Comparison of ENCODE assay signal across 9 cellular contexts in genomic region chr16:57283956-57284205, GRCh38. TPM values are rescaled to one million over a fixed set of nuclear protein-coding genes. Genes with fewer than 3 reads are reported as not detected.
DNase-seq lines count a peak whose midpoint lies in the region; ATAC-seq and TF ChIP-seq lines count a peak whose summit lies in the region.
"Had no signal": no experiment of that assay in that cellular context is flagged by ENCODE, and none has a peak within 500 bp of the region (broad histone marks: within the 10 kb centered on the region; RNA-seq: fewer than 3 reads in every experiment).

No MANE protein-coding gene starts in this region.

- WGBS in heart left ventricle, 4 donors: 16 to 31% (median 23%) methylated on average over 6 to 14 of the region's 14 CpGs
- 11 to 12% methylated on average over 14 of the region's 14 CpGs for WGBS in esophagus, 2 donors

- no peak overlapping the region for H2AFZ ChIP-seq in neural cell (ENCODE audit: low read depth, low read length)

- H3F3A ChIP-seq in neural cell (ENCODE audit: insufficient read depth, low read length, poor library complexity, severe bottlenecking): no peaks in the 10 kb centered on the region

- no peak for TF ChIP-seq POLR2A in heart left ventricle (IDR thresholded peaks at IDR 0.05)

- no peaks in the 10 kb centered on the region for H3K79me2 ChIP-seq in neural cell (replicated peaks; ENCODE audit: insufficient read depth, low read length)

- H3K9me3 ChIP-seq in heart left ventricle (no peaks in the 10 kb centered on the region), right atrium auricular region (no peaks in the 10 kb centered on the region), esophagus (ENCODE audit: control insufficient read depth in 2 of 2, insufficient read depth in 1 of 2, low read depth in 1 of 2, low read length in 1 of 2) (peaks cover 0 to 1% of the 10 kb centered on the region in 2 donors), neural cell (ENCODE audit: low read length) (no peaks in the 10 kb centered on the region)

- no peaks in the 10 kb centered on the region for H4K20me1 ChIP-seq in neural cell (ENCODE audit: insufficient read depth)

- peak in 1 of 5 donors; percentile 19 for DNase-seq in heart left ventricle
- DNase-seq in right atrium auricular region (ENCODE audit: low spot score): no peak
- DNase-seq in NCI-H524 treated with DMSO at 0.1 percent for 48 hours (lab: John Stamatoyannopoulos, UW): no peak
- no peak for DNase-seq in anterior cingulate cortex (lab: John Stamatoyannopoulos, UW)
- no peak for DNase-seq in activated gamma-delta T cell treated with Interleukin-2 at 50 U/mL for 16 hours
- DNase-seq: KG1 had no signal

- no peak overlapping the region for H3K4me2 ChIP-seq in neural cell (ENCODE audit: low read length)

- TF ChIP-seq CTCF in heart left ventricle (IDR thresholded peaks at IDR 0.05) (no peak), right atrium auricular region (IDR thresholded peaks at IDR 0.05) (no peak), neural cell (IDR thresholded peaks at IDR 0.05; ENCODE audit: poor library complexity, severe bottlenecking) (no peak)

- H3K9me2 ChIP-seq in neural cell (ENCODE audit: insufficient read depth, low read length): no peaks in the 10 kb centered on the region

- no peak for TF ChIP-seq EP300 in neural cell (conservative IDR thresholded peaks at IDR 0.05; ENCODE audit: poor library complexity, severe bottlenecking)

- peaks cover 0 to 35% (median 7%) of the 10 kb centered on the region in 9 donors for H3K27me3 ChIP-seq in heart left ventricle
- H3K27me3 ChIP-seq in right atrium auricular region: no peaks in the 10 kb centered on the region
- H3K27me3 ChIP-seq in esophagus (ENCODE audit: control insufficient read depth in 1 of 2, insufficient read depth in 2 of 2, low read length in 2 of 2): no peaks in the 10 kb centered on the region
- peaks cover 35% of the 10 kb centered on the region for H3K27me3 ChIP-seq in neural cell (ENCODE audit: insufficient read depth, low read depth, low read length)

- intact Hi-C loops in heart left ventricle (cut with DNase I): loop anchor here in 1 of 10 donors (5.0 kb wide), 1 partner anchor 42 kb away; no protein-coding TSS in a partner anchor

- no peak for TF ChIP-seq RAD21 in neural cell (conservative IDR thresholded peaks at IDR 0.05)

- H3K36me3 ChIP-seq in heart left ventricle (no peaks in the 10 kb centered on the region), right atrium auricular region (no peaks in the 10 kb centered on the region), esophagus (ENCODE audit: control insufficient read depth in 2 of 2, insufficient read depth in 2 of 2, low read length in 1 of 2) (no peaks in the 10 kb centered on the region), neural cell (ENCODE audit: insufficient read depth, low read length) (no peaks in the 10 kb centered on the region)

- H3K4me1 ChIP-seq in heart left ventricle: peaks cover 0 to 15% (median 10%) of the 10 kb centered on the region in 12 donors
- peaks cover 0 to 16% of the 10 kb centered on the region in 2 donors for H3K4me1 ChIP-seq in right atrium auricular region
- H3K4me1 ChIP-seq in esophagus (ENCODE audit: control insufficient read depth in 2 of 2, insufficient read depth in 2 of 2, low read length in 1 of 2): peaks cover 0 to 14% of the 10 kb centered on the region in 2 donors

- peak in 2 of 4 donors; percentile 17 to 33 for ATAC-seq in heart left ventricle
- no peak for ATAC-seq in HG03432 (IDR thresholded peaks at IDR 0.05; ENCODE audit: unreplicated experiment)

- H3K27ac ChIP-seq in heart left ventricle (peak overlapping the region in 4 of 12 donors; percentile 0 to 42 (median 34)), right atrium auricular region (peak overlapping the region in 1 of 2 donors; percentile 18), esophagus (ENCODE audit: low read depth in 2 of 2, low read length in 1 of 2) (peak overlapping the region; percentile 8 to 58), neural cell (ENCODE audit: low read length) (no peak overlapping the region)

- H3K4me3 ChIP-seq in heart left ventricle (peak overlapping the region; percentile 27 to 71 (median 58)), right atrium auricular region (peak overlapping the region in 1 of 2 donors; percentile 63), esophagus (ENCODE audit: low read depth in 1 of 2, low read length in 2 of 2) (peak overlapping the region; percentile 66 to 77), neural cell (ENCODE audit: low read length) (peak overlapping the region; percentile 69)

- no peak overlapping the region for H3K9ac ChIP-seq in neural cell (ENCODE audit: low read length)

TF ChIP-seq in neural cell, 6 proteins besides CTCF, POLR2A, EP300 and RAD21:
- TF ChIP-seq SMC3 (conservative IDR thresholded peaks at IDR 0.05; ENCODE audit: poor library complexity) (no peak), TAF1 (IDR thresholded peaks at IDR 0.05; ENCODE audit: low read depth) (no peak), POLR2AphosphoS5 (IDR thresholded peaks at IDR 0.05) (no peak), REST (IDR thresholded peaks at IDR 0.05; ENCODE audit: borderline replicate concordance) (no peak), EZH2 (IDR thresholded peaks at IDR 0.05; ENCODE audit: borderline replicate concordance, insufficient read depth, low read length, poor library complexity, severe bottlenecking) (no peak), MXI1 (conservative IDR thresholded peaks at IDR 0.05; ENCODE audit: poor library complexity, severe bottlenecking) (no peak)

RNA-seq across cellular contexts. Expression of gene PLLP, which starts 0.6 kb away (rescaled TPM):
- total RNA-seq in heart left ventricle (10 to 100 TPM in 1 of 9 donors, 1 to 10 TPM in 8; 2.0 to 14.8 (median 2.4) TPM), right atrium auricular region (10 to 100 TPM; 14.4 to 22.4 TPM)
- polyA plus RNA-seq in heart left ventricle (10 to 100 TPM in 1 of 2 donors, 1 to 10 TPM in 1; 8.2 to 10.4 TPM), esophagus (10 to 100 TPM; 18.1 to 28.0 TPM), neural cell (0.10 TPM in 1 of 2 replicates, not detected in the other)
- polyA minus RNA-seq in neural cell: 0.12 TPM in 1 of 2 replicates, not detected in the other

RNA-seq across cellular contexts. Expression of gene ARL2BP, which starts 38.8 kb away (rescaled TPM):
- total RNA-seq in heart left ventricle (10 to 100 TPM; 43.9 to 68.8 (median 52.1) TPM), right atrium auricular region (10 to 100 TPM; 56.4 to 80.4 TPM)
- polyA plus RNA-seq in heart left ventricle (10 to 100 TPM; 40.3 to 83.5 TPM), esophagus (10 to 100 TPM; 20.8 to 30.1 TPM), neural cell (149 and 153 TPM in 2 replicates)
- polyA minus RNA-seq in neural cell: 107 and 113 TPM in 2 replicates
